Comparison of ENCODE assay signal across 19 cellular contexts in the genomic region with DNA sequence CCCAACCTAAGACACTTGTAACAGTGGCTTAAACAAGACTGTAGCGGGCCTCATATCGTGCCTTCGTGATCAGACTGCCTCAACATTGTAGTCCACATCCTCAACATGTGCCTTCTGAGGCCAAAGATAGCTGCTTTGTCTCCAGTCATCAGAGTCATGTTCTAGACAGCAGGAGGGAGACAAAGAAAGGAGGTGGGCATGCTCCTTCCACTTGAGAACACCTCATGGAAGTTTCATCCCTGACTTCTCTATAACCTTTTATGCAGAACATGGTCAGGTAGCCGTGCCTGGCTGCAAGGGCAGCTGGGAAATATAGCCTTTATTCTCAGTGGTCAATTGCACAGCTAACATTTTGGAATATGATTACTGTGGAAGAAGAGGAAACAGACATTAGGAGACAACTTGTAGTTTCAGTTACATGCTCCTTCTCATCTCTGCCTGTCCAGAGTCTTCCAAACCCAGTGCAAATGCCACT. TPM values are rescaled to one million over a fixed set of nuclear protein-coding genes. Genes with fewer than 3 reads are reported as not detected.
DNase-seq lines count a peak whose midpoint lies in the region; ATAC-seq and TF ChIP-seq lines count a peak whose summit lies in the region.
"Had no signal": no experiment of that assay in that cellular context is flagged by ENCODE, and none has a peak within 500 bp of the region (broad histone marks: within the 10 kb centered on the region; RNA-seq: fewer than 3 reads in every experiment).

No MANE protein-coding gene starts in this region.

- H3K27me3 Mint-ChIP-seq in activated CD4-positive, alpha-beta T cell treated with anti-CD3 and anti-CD28 coated beads, Interleukin-2, amount 10 ng/mL, durations not matched to agents 24 days and 14 days, result no peaks in the 10 kb centered on the region
- H3K27me3 Mint-ChIP-seq in immature natural killer cell (ENCODE audit: low read depth in 3 of 3), result peaks cover 2 to 6% (median 4%) of the 10 kb centered on the region in 3 donors

- H3K4me3 ChIP-seq in spleen, result no peak overlapping the region
- H3K4me3 ChIP-seq: prostate gland, tibial artery had no signal

- H3K9me3 ChIP-seq in spleen, result no peaks in the 10 kb centered on the region
- H3K9me3 ChIP-seq: prostate gland, tibial artery had no signal

- WGBS in spleen, 5 donors, result 38 to 50% (median 45%) methylated on average over 4 of the region's 4 CpGs

- H3K27ac Mint-ChIP-seq in activated CD4-positive, alpha-beta T cell treated with anti-CD3 and anti-CD28 coated beads, Interleukin-2, amount 10 ng/mL, durations not matched to agents 24 days and 14 days, result peak overlapping the region; percentile 81
- peak overlapping the region; percentile 94 to 99 (median 96) for H3K27ac Mint-ChIP-seq in immature natural killer cell

- no peak for ATAC-seq in SK-N-SH treated with all-trans-retinoic acid at 6 μM for 48 hours
- ATAC-seq in HG03457 (IDR thresholded peaks at IDR 0.05; ENCODE audit: unreplicated experiment), result no peak
- ATAC-seq: activated naive CD4-positive, alpha-beta T cell treated with anti-CD3 and anti-CD28 coated beads, Interleukin-2, amount 50 U/mL, for 72 hours; esophagus mucosa had no signal

- H3K27ac ChIP-seq in VCaP (peak overlapping the region; percentile 71), spleen (peak overlapping the region; percentile 29 to 77 (median 56))
- H3K27ac ChIP-seq: RWPE1, tibial artery had no signal

- no peaks in the 10 kb centered on the region for H3K36me3 ChIP-seq in spleen
- H3K36me3 ChIP-seq: prostate gland, tibial artery had no signal

- no peak for DNase-seq in activated CD4-positive, alpha-beta T cell treated with anti-CD3 and anti-CD28 coated beads, Interleukin-2, amount 10 ng/mL, durations not matched to agents 24 days and 14 days
- DNase-seq in activated CD4-positive, alpha-beta T cell treated with anti-CD3 and anti-CD28 coated beads for 48 hours, result no peak
- DNase-seq in immature natural killer cell (peak in 1 of 3 donors; percentile 33), spleen (no peak)
- no peak for DNase-seq in NK-92 treated with Interleukin-12 subunit alpha and Interleukin-12 subunit beta, amount 100 ng/mL, for 24 hours (lab: John Stamatoyannopoulos, UW)
- DNase-seq: 8988T; C1 segment of cervical spinal cord; EL; NCI-H1436 treated with DMSO at 0.1 percent for 48 hours; stimulated activated CD4-positive, alpha-beta T cell treated with anti-CD3 and anti-CD28 coated beads, Interleukin-12 subunit alpha, Interleukin-12 subunit beta, amount 100 ng/mL, for 4 hours; tibial artery had no signal

- intact Hi-C loops in activated CD4-positive, alpha-beta T cell treated with anti-CD3 and anti-CD28 coated beads, Interleukin-2, amount 10 ng/mL, durations not matched to agents 24 days and 14 days (cut with micrococcal nuclease), result no loop called here
- intact Hi-C loops in spleen (cut with DNase I; ENCODE audit: low total_unique reads), result no loop called here

- TF ChIP-seq POLR2A in spleen (IDR thresholded peaks at IDR 0.05), result no peak

- H3K4me1 Mint-ChIP-seq in activated CD4-positive, alpha-beta T cell treated with anti-CD3 and anti-CD28 coated beads, Interleukin-2, amount 10 ng/mL, durations not matched to agents 24 days and 14 days, result peaks cover 27% of the 10 kb centered on the region
- H3K4me1 Mint-ChIP-seq in immature natural killer cell, result peaks cover 29 to 30% of the 10 kb centered on the region in 2 donors

- H3K4me1 ChIP-seq in spleen, result peaks cover 0 to 15% (median 11%) of the 10 kb centered on the region in 6 donors
- H3K4me1 ChIP-seq: prostate gland, tibial artery had no signal

- H3K4me3 Mint-ChIP-seq in activated CD4-positive, alpha-beta T cell treated with anti-CD3 and anti-CD28 coated beads, Interleukin-2, amount 10 ng/mL, durations not matched to agents 24 days and 14 days, result no peak overlapping the region
- peak overlapping the region; percentile 69 to 93 (median 83) for H3K4me3 Mint-ChIP-seq in immature natural killer cell

- H3K9me3 Mint-ChIP-seq in activated CD4-positive, alpha-beta T cell treated with anti-CD3 and anti-CD28 coated beads, Interleukin-2, amount 10 ng/mL, durations not matched to agents 24 days and 14 days, result peaks cover 10% of the 10 kb centered on the region
- peaks cover 0 to 2% (median 0%) of the 10 kb centered on the region in 6 donors for H3K9me3 Mint-ChIP-seq in immature natural killer cell

- H3K27me3 ChIP-seq in spleen (replicated peaks in 1 of 7), result no peaks in the 10 kb centered on the region

- TF ChIP-seq CTCF in VCaP (conservative IDR thresholded peaks at IDR 0.05), result no peak
- no peak for TF ChIP-seq CTCF in spleen (IDR thresholded peaks at IDR 0.05 in 8 of 11, conservative IDR thresholded peaks at IDR 0.05 in 3 of 11)

- H3K36me3 Mint-ChIP-seq in activated CD4-positive, alpha-beta T cell treated with anti-CD3 and anti-CD28 coated beads, Interleukin-2, amount 10 ng/mL, durations not matched to agents 24 days and 14 days (ENCODE audit: low read depth), result peaks cover 7% of the 10 kb centered on the region
- H3K36me3 Mint-ChIP-seq in immature natural killer cell, result peaks cover 0 to 3% (median 0%) of the 10 kb centered on the region in 3 donors

TF ChIP-seq in SK-N-SH treated with all-trans-retinoic acid at 6 μM for 48 hours, 23 proteins besides CTCF, POLR2A, EP300 and RAD21:
- TF ChIP-seq SNAI2 (CRISPR knock-in tag; IDR thresholded peaks at IDR 0.05), result no peak
- TF ChIP-seq ZFP3 (CRISPR knock-in tag; IDR thresholded peaks at IDR 0.05), result no peak
- TF ChIP-seq, protein P1, sequence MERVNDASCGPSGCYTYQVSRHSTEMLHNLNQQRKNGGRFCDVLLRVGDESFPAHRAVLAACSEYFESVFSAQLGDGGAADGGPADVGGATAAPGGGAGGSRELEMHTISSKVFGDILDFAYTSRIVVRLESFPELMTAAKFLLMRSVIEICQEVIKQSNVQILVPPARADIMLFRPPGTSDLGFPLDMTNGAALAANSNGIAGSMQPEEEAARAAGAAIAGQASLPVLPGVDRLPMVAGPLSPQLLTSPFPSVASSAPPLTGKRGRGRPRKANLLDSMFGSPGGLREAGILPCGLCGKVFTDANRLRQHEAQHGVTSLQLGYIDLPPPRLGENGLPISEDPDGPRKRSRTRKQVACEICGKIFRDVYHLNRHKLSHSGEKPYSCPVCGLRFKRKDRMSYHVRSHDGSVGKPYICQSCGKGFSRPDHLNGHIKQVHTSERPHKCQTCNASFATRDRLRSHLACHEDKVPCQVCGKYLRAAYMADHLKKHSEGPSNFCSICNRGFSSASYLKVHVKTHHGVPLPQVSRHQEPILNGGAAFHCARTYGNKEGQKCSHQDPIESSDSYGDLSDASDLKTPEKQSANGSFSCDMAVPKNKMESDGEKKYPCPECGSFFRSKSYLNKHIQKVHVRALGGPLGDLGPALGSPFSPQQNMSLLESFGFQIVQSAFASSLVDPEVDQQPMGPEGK (CRISPR knock-in tag; IDR thresholded peaks at IDR 0.05; ENCODE audit: borderline replicate concordance), result no peak
- TF ChIP-seq PPARA (CRISPR knock-in tag; IDR thresholded peaks at IDR 0.05; ENCODE audit: borderline replicate concordance), result no peak
- no peak for TF ChIP-seq TOX (CRISPR knock-in tag; IDR thresholded peaks at IDR 0.05; ENCODE audit: borderline replicate concordance)
- no peak for TF ChIP-seq ZFP30 (CRISPR knock-in tag; IDR thresholded peaks at IDR 0.05)

RNA-seq across cellular contexts. Expression of a gene that starts 25.3 kb away (rescaled TPM):
- 2.4 and 3.1 TPM in 2 replicates for total RNA-seq in activated CD4-positive, alpha-beta T cell treated with anti-CD3 and anti-CD28 coated beads, Interleukin-2, amount 10 ng/mL, durations not matched to agents 24 days and 14 days
- polyA plus RNA-seq in immature natural killer cell, result under 1 TPM in 2 of 3 donors, not detected in 1; 0.28 to 0.58 TPM
- total RNA-seq in spleen, result 10 to 100 TPM in 6 of 7 donors, 1 to 10 TPM in 1; 3.3 to 30.6 (median 14.5) TPM
- polyA plus RNA-seq in spleen, result 10 to 100 TPM in 2 of 3 donors, 1 to 10 TPM in 1; 8.3 to 17.1 (median 13.7) TPM
- total RNA-seq: esophagus mucosa had no signal

RNA-seq across cellular contexts. Expression of a gene that starts 32.3 kb away (rescaled TPM):
- total RNA-seq in activated CD4-positive, alpha-beta T cell treated with anti-CD3 and anti-CD28 coated beads, Interleukin-2, amount 10 ng/mL, durations not matched to agents 24 days and 14 days, result not detected in 2 replicates
- polyA plus RNA-seq in immature natural killer cell (under 1 TPM in 1 of 3 donors, not detected in 2; 0.10 TPM), spleen (under 1 TPM; 0.70 to 0.93 (median 0.93) TPM)
- 10 to 100 TPM in 2 of 7 donors, 1 to 10 TPM in 5; 1.2 to 17.3 (median 5.8) TPM for total RNA-seq in spleen
- total RNA-seq: activated naive CD4-positive, alpha-beta T cell treated with anti-CD3 and anti-CD28 coated beads, Interleukin-2, amount 50 U/mL, for 72 hours; lung microvascular endothelial cell had no signal

RNA-seq across cellular contexts. Expression of a gene that starts 43.3 kb away (rescaled TPM):
- total RNA-seq in activated CD4-positive, alpha-beta T cell treated with anti-CD3 and anti-CD28 coated beads, Interleukin-2, amount 10 ng/mL, durations not matched to agents 24 days and 14 days, result 135 and 142 TPM in 2 replicates
- polyA plus RNA-seq in immature natural killer cell (10 to 100 TPM; 62.9 to 80.7 (median 64.4) TPM), spleen (100 to 1,000 TPM; 126 to 267 (median 176) TPM)
- 100 to 1,000 TPM; 139 to 261 (median 193) TPM for total RNA-seq in spleen

RNA-seq across cellular contexts. Expression of a gene that starts 54.8 kb away (rescaled TPM):
- 14.5 and 16.7 TPM in 2 replicates for total RNA-seq in activated CD4-positive, alpha-beta T cell treated with anti-CD3 and anti-CD28 coated beads, Interleukin-2, amount 10 ng/mL, durations not matched to agents 24 days and 14 days
- 10 to 100 TPM; 17.5 to 20.6 (median 19.5) TPM for polyA plus RNA-seq in immature natural killer cell
- total RNA-seq in spleen, result 10 to 100 TPM; 16.8 to 25.4 (median 18.6) TPM
- 10 to 100 TPM in 1 of 3 donors, 1 to 10 TPM in 2; 4.5 to 14.2 (median 8.9) TPM for polyA plus RNA-seq in spleen

RNA-seq across cellular contexts. Expression of a gene that starts 59.3 kb away (rescaled TPM):
- total RNA-seq in activated CD4-positive, alpha-beta T cell treated with anti-CD3 and anti-CD28 coated beads, Interleukin-2, amount 10 ng/mL, durations not matched to agents 24 days and 14 days, result 1.8 and 2.8 TPM in 2 replicates
- polyA plus RNA-seq in immature natural killer cell (under 1 TPM in 1 of 3 donors, not detected in 2; 0.12 TPM), spleen (under 1 TPM; 0.09 to 0.35 (median 0.11) TPM)
- total RNA-seq in spleen, result 1 to 10 TPM in 5 of 7 donors, under 1 TPM in 2; 0.42 to 2.9 (median 1.5) TPM
